In the genomic region with DNA sequence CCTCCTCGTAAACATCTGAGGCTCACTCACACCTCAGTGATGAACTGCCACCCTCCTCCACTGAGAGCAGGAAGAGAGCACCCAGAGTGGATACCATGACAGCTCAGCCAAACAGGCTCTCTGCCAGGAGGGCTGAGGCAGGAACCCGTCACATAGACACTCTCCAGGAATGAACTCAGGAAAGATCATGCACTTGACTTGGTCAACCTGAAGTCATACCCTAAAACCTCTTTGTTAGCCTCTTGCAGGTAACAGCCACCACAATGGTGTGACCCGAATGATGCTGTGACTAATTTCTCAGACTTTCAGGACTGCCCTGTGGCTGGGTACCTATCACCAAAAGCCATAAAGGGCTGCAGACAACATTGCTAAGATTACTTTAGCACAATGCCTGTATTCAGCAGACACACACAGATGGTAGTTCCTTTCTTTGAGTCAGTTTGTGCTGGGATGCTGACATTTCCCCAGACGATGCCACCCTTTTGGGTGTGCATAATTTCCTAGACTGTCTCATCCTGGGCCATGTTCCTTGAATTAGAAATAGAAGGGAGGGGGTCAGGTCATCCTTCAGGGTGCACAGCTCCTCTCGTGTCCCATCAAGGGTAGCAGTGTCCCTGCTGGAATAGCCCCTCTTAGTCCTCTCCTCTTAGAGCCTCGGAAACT, we compare ENCODE assay signal across 13 cellular contexts. TPM values are rescaled to one million over a fixed set of nuclear protein-coding genes. Genes with fewer than 3 reads are reported as not detected.
DNase-seq lines count a peak whose midpoint lies in the region; ATAC-seq lines count a peak whose summit lies in the region.
"Had no signal": no experiment of that assay in that cellular context is flagged by ENCODE, and none has a peak within 500 bp of the region (broad histone marks: within the 10 kb centered on the region; RNA-seq: fewer than 3 reads in every experiment).

No MANE protein-coding gene starts in this region.

- CTCF ChIA-PET in activated CD8-positive, alpha-beta memory T cell treated with anti-CD3 and anti-CD28 coated beads, Interleukin-2, amount 10 ng/mL, durations not matched to agents 7 days and 5 days (lab: Charles Lee) = interaction anchor here (1.2 to 2.7 kb wide), 2 partner anchors 39 to 41 kb away, joined by 3 to 10 read pairs; no protein-coding TSS in a partner anchor

- peaks cover 16% of the 10 kb centered on the region for H3K4me1 Mint-ChIP-seq in activated CD8-positive, alpha-beta memory T cell treated with anti-CD3 and anti-CD28 coated beads, Interleukin-2, amount 10 ng/mL, durations not matched to agents 7 days and 5 days

- H3K27me3 Mint-ChIP-seq in activated CD8-positive, alpha-beta memory T cell treated with anti-CD3 and anti-CD28 coated beads, Interleukin-2, amount 10 ng/mL, durations not matched to agents 7 days and 5 days = peaks cover 40% of the 10 kb centered on the region

- no peak for DNase-seq in activated CD8-positive, alpha-beta memory T cell treated with anti-CD3 and anti-CD28 coated beads, Interleukin-2, amount 10 ng/mL, durations not matched to agents 7 days and 5 days
- no peak for DNase-seq in activated CD8-positive, alpha-beta memory T cell treated with anti-CD3 and anti-CD28 coated beads for 24 hours
- DNase-seq in ecto neural progenitor cell (ENCODE audit: low spot score) (peak; percentile 22), GDM1 (lab: John Stamatoyannopoulos, UW) (no peak), NCI-H2081 (lab: John Stamatoyannopoulos, UW) (no peak)
- DNase-seq: activated T-cell treated with anti-CD3 and anti-CD28 coated beads, Interleukin-2, amount 50 U/mL, for 48 hours; NCI-H1436; stimulated activated CD8-positive, alpha-beta memory T cell treated with anti-CD3 and anti-CD28 coated beads, Interleukin-4, amount 100 ng/mL, for 48 hours; T-helper 9 cell had no signal

- ATAC-seq in activated CD8-positive, alpha-beta memory T cell treated with anti-CD3 and anti-CD28 coated beads, Interleukin-2, amount 10 ng/mL, durations not matched to agents 7 days and 5 days = peak; percentile 63
- peak; percentile 74 for ATAC-seq in HG03342 (IDR thresholded peaks at IDR 0.05; ENCODE audit: unreplicated experiment)
- ATAC-seq in HG02852 (IDR thresholded peaks at IDR 0.05; ENCODE audit: unreplicated experiment) = no peak

- H3K36me3 Mint-ChIP-seq in activated CD8-positive, alpha-beta memory T cell treated with anti-CD3 and anti-CD28 coated beads, Interleukin-2, amount 10 ng/mL, durations not matched to agents 7 days and 5 days = no peaks in the 10 kb centered on the region

- peak overlapping the region; percentile 7 for H3K27ac ChIP-seq in temporal lobe (ENCODE audit: low read depth, low read length)

- no peak overlapping the region for H3K4me3 Mint-ChIP-seq in activated CD8-positive, alpha-beta memory T cell treated with anti-CD3 and anti-CD28 coated beads, Interleukin-2, amount 10 ng/mL, durations not matched to agents 7 days and 5 days

- peak overlapping the region; percentile 30 for H3K27ac Mint-ChIP-seq in activated CD8-positive, alpha-beta memory T cell treated with anti-CD3 and anti-CD28 coated beads, Interleukin-2, amount 10 ng/mL, durations not matched to agents 7 days and 5 days

- H3K9me3 Mint-ChIP-seq in activated CD8-positive, alpha-beta memory T cell treated with anti-CD3 and anti-CD28 coated beads, Interleukin-2, amount 10 ng/mL, durations not matched to agents 7 days and 5 days (ENCODE audit: low read depth) = no peaks in the 10 kb centered on the region

RNA-seq across cellular contexts. Expression of gene CX3CR1, which starts 30.3 kb away (rescaled TPM):
- 1 to 10 TPM in 1 of 2 experiments, under 1 TPM in 1; 0.41 to 3.7 TPM for total RNA-seq in activated CD8-positive, alpha-beta memory T cell treated with anti-CD3 and anti-CD28 coated beads, Interleukin-2, amount 10 ng/mL, durations not matched to agents 7 days and 5 days
- 5.9 TPM for total RNA-seq in temporal lobe
- total RNA-seq: G401 had no signal

RNA-seq across cellular contexts. Expression of gene XIRP1, which starts 57.2 kb away (rescaled TPM):
- total RNA-seq in activated CD8-positive, alpha-beta memory T cell treated with anti-CD3 and anti-CD28 coated beads, Interleukin-2, amount 10 ng/mL, durations not matched to agents 7 days and 5 days = 1 to 10 TPM in 1 of 2 experiments, under 1 TPM in 1; 0.06 to 1.0 TPM
- total RNA-seq in temporal lobe = not detected
- total RNA-seq: G401 had no signal
